In the genomic region with DNA sequence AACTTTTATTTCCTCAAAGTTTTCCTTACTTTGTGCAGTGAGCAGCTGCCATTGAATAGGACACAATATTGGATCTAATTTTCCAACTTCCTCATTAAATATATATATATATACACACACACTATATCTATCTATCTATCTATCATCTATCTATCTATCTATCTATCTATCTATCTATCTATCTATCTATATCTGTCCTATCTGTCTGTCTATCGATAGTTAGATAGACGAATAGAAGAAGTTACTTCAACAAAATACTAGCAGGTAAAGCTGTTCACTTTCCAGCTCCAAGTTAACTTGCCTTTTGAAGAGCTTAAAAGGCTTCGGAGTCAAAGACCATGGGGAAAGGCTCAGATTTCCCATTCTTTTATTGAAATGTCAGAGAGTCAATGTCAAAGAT, we compare ENCODE assay signal across 19 cellular contexts.
"Had no signal": no experiment of that assay in that cellular context is flagged by ENCODE, and none has a peak within 500 bp of the region (broad histone marks: within the 10 kb centered on the region; RNA-seq: fewer than 3 reads in every experiment).

No MANE protein-coding gene starts in this region.

- H3K9me3 Mint-ChIP-seq: activated naive CD8-positive, alpha-beta T cell treated with anti-CD3 and anti-CD28 coated beads for 36 hours; activated T-cell treated with anti-CD3 and anti-CD28 coated beads, Interleukin-2, amount 50 U/mL, for 4 hours; nephron progenitor cell had no signal

- H3K27ac Mint-ChIP-seq: activated naive CD8-positive, alpha-beta T cell treated with anti-CD3 and anti-CD28 coated beads for 36 hours; nephron progenitor cell; T-helper 17 cell had no signal

- H3K9me3 ChIP-seq: colonic mucosa, esophagus squamous epithelium, gastroesophageal sphincter, sigmoid colon, spleen, tibial artery had no signal

- ATAC-seq: activated T-cell treated with anti-CD3 and anti-CD28 coated beads, Interleukin-2, amount 50 U/mL, for 4 hours; gastroesophageal sphincter; T-helper 17 cell had no signal

- H3K36me3 ChIP-seq: colonic mucosa, esophagus squamous epithelium, gastroesophageal sphincter, sigmoid colon, spleen, tibial artery had no signal

- H3K27ac ChIP-seq: colonic mucosa, gastroesophageal sphincter, sigmoid colon, spleen, tibial artery had no signal

- H3K4me3 Mint-ChIP-seq: activated naive CD8-positive, alpha-beta T cell treated with anti-CD3 and anti-CD28 coated beads for 36 hours; activated T-cell treated with anti-CD3 and anti-CD28 coated beads, Interleukin-2, amount 50 U/mL, for 4 hours; nephron progenitor cell; T-helper 17 cell had no signal

- H3K4me3 ChIP-seq: colonic mucosa, esophagus squamous epithelium, gastroesophageal sphincter, sigmoid colon, spleen, tibial artery had no signal

- H3K27me3 ChIP-seq: colonic mucosa, esophagus squamous epithelium, gastroesophageal sphincter, sigmoid colon, tibial artery had no signal

- DNase-seq: activated CD4-positive, alpha-beta T cell treated with anti-CD3 and anti-CD28 coated beads for 4 hours; activated CD4-positive, alpha-beta T cell treated with anti-CD3 and anti-CD28 coated beads, Interleukin-2, amount 50 U/mL, for 48 hours; activated CD4-positive, CD25-positive, alpha-beta regulatory T cell; activated CD8-positive, alpha-beta memory T cell treated with anti-CD3 and anti-CD28 coated beads, Interleukin-2, amount 50 U/mL, for 48 hours; activated naive CD4-positive, alpha-beta T cell treated with Interleukin-2 at 50 U/mL for 16 hours; activated naive CD8-positive, alpha-beta T cell treated with anti-CD3 and anti-CD28 coated beads for 36 hours; activated T-cell treated with anti-CD3 and anti-CD28 coated beads, Interleukin-2, amount 50 U/mL, for 4 hours; colonic mucosa; esophagus squamous epithelium; head of caudate nucleus; hypothalamus; nephron progenitor cell; sigmoid colon; spleen; stimulated activated CD4-positive, alpha-beta T cell treated with anti-CD3 and anti-CD28 coated beads, Interleukin-4, amount 100 ng/mL, for 24 hours; stimulated activated naive CD4-positive, alpha-beta T cell treated with Interleukin-2 at 50 U/mL for 16 hours; T-helper 17 cell; tibial artery had no signal

- H3K4me1 ChIP-seq: colonic mucosa had no signal
